In the genomic region with DNA sequence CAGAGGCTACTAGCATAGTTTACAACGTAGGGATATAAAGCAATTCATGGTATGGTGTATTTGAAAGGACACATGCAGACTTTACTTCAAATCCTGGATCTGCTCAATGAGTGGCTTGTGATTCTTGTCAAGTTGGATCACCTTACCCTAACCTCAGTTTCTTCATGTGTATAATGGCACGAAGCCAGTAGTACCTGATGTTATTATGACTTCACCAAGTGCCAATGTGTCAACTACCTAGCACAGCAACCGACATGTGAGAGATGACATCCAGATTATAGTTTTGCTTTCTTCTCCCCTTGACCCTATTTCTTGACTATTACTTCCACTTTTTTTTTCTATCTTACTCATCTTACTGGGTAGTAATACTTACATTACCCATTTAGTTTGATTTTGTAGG, we compare ENCODE assay signal across 24 cellular contexts.
"Had no signal": no experiment of that assay in that cellular context is flagged by ENCODE, and none has a peak within 500 bp of the region (broad histone marks: within the 10 kb centered on the region; RNA-seq: fewer than 3 reads in every experiment).

No MANE protein-coding gene starts in this region.

- H3K27ac ChIP-seq: adrenal gland, body of pancreas, KMS-11, SJCRH30, SK-N-MC had no signal

- H3K4me3 ChIP-seq: adrenal gland, body of pancreas, SJCRH30, SK-N-MC had no signal

- H3K27me3 ChIP-seq: adrenal gland, body of pancreas, SJCRH30 had no signal

- H3K36me3 ChIP-seq: adrenal gland, SJCRH30 had no signal

- H3K4me2 ChIP-seq: KMS-11 had no signal

- H3K9ac ChIP-seq: KMS-11 had no signal

- H3K9me3 ChIP-seq: adrenal gland, body of pancreas, SJCRH30 had no signal

- DNase-seq: activated CD4-positive, alpha-beta T cell treated with anti-CD3 and anti-CD28 coated beads for 36 hours; activated CD4-positive, alpha-beta T cell treated with anti-CD3 and anti-CD28 coated beads, Interleukin-2, amount 10 ng/mL, durations not matched to agents 7 days and 5 days; activated CD4-positive, alpha-beta T cell treated with anti-CD3 and anti-CD28 coated beads, Interleukin-2, amount 50 U/mL, for 48 hours; activated CD8-positive, alpha-beta T cell treated with anti-CD3 and anti-CD28 coated beads, Interleukin-2, amount 10 ng/mL, durations not matched to agents 7 days and 5 days; activated gamma-delta T cell treated with Interleukin-2 at 50 U/mL for 16 hours; activated naive CD4-positive, alpha-beta T cell treated with anti-CD3 and anti-CD28 coated beads for 36 hours; activated T-cell treated with anti-CD3 and anti-CD28 coated beads, Interleukin-2, amount 50 U/mL, for 24 hours; adrenal gland; body of pancreas; central memory CD4-positive, alpha-beta T cell; NCI-H1092 treated with DMSO at 0.1 percent for 48 hours; NCI-H1417; NCI-H146; NCI-H187; NCI-H2029 treated with DMSO at 0.1 percent for 48 hours; NCI-H2107; NCI-H226; NCI-H446 treated with DMSO at 0.1 percent for 48 hours; NCI-H524 treated with DMSO at 0.1 percent for 48 hours; OCI-M1; SHP77; SJCRH30 had no signal

- H3K4me1 ChIP-seq: body of pancreas, SJCRH30 had no signal
